In genomic region chr3:151112731-151113130, GRCh38 we compare ENCODE assay signal across 17 cellular contexts.
DNase-seq lines count a peak whose midpoint lies in the region; ATAC-seq and TF ChIP-seq lines count a peak whose summit lies in the region.
"Had no signal": no experiment of that assay in that cellular context is flagged by ENCODE, and none has a peak within 500 bp of the region (broad histone marks: within the 10 kb centered on the region; RNA-seq: fewer than 3 reads in every experiment).

No MANE protein-coding gene starts in this region.

- H3K9me3 Mint-ChIP-seq in nephron progenitor cell = no peaks in the 10 kb centered on the region
- no peaks in the 10 kb centered on the region for H3K9me3 Mint-ChIP-seq in stimulated activated memory B cell treated with anti-CD40 and anti-IgM and Interleukin-4, amounts not matched to agents 10 μg/mL and 1 μg/mL and 100 μg/mL, for 72 hours
- H3K9me3 Mint-ChIP-seq: H9, IgD-negative memory B cell had no signal

- H3K27ac Mint-ChIP-seq in nephron progenitor cell = peak overlapping the region; percentile 35
- no peak overlapping the region for H3K27ac Mint-ChIP-seq in stimulated activated memory B cell treated with anti-CD40 and anti-IgM and Interleukin-4, amounts not matched to agents 10 μg/mL and 1 μg/mL and 100 μg/mL, for 72 hours
- H3K27ac Mint-ChIP-seq: CD4-positive, CD25-positive, alpha-beta regulatory T cell; H9; IgD-negative memory B cell had no signal

- H3K4me1 Mint-ChIP-seq in nephron progenitor cell = peaks cover 56% of the 10 kb centered on the region
- no peaks in the 10 kb centered on the region for H3K4me1 Mint-ChIP-seq in stimulated activated memory B cell treated with anti-CD40 and anti-IgM and Interleukin-4, amounts not matched to agents 10 μg/mL and 1 μg/mL and 100 μg/mL, for 72 hours
- H3K4me1 Mint-ChIP-seq: CD4-positive, CD25-positive, alpha-beta regulatory T cell; IgD-negative memory B cell had no signal

- no peaks in the 10 kb centered on the region for H3K27me3 Mint-ChIP-seq in nephron progenitor cell (ENCODE audit: low read depth, poor library complexity)
- no peaks in the 10 kb centered on the region for H3K27me3 Mint-ChIP-seq in stimulated activated memory B cell treated with anti-CD40 and anti-IgM and Interleukin-4, amounts not matched to agents 10 μg/mL and 1 μg/mL and 100 μg/mL, for 72 hours

- ATAC-seq in HG02623 (IDR thresholded peaks at IDR 0.05; ENCODE audit: unreplicated experiment) = no peak
- no peak for ATAC-seq in stimulated activated memory B cell treated with anti-CD40 and anti-IgM and Interleukin-4, amounts not matched to agents 10 μg/mL and 1 μg/mL and 100 μg/mL, for 72 hours

- DNase-seq in NCI-H748 (lab: John Stamatoyannopoulos, UW; ENCODE audit: unreplicated experiment) (peak; percentile 7), NCI-H748 treated with DMSO at 0.1 percent for 48 hours (lab: John Stamatoyannopoulos, UW) (no peak), NCI-H69 (lab: John Stamatoyannopoulos, UW) (peak; percentile 29), nephron progenitor cell (no peak)
- DNase-seq in stimulated activated naive CD4-positive, alpha-beta T cell treated with Interleukin-2 at 50 U/mL for 16 hours (lab: John Stamatoyannopoulos, UW) = no peak
- DNase-seq: 8988T; Calu3; CD4-positive, CD25-positive, alpha-beta regulatory T cell; DMS 273 treated with DMSO at 0.1 percent for 48 hours; DMS79 treated with DMSO at 0.1 percent for 48 hours; EL; GDM1; GOT3; H9 had no signal

- no peak overlapping the region for H3K4me3 Mint-ChIP-seq in nephron progenitor cell
- H3K4me3 Mint-ChIP-seq in stimulated activated memory B cell treated with anti-CD40 and anti-IgM and Interleukin-4, amounts not matched to agents 10 μg/mL and 1 μg/mL and 100 μg/mL, for 72 hours = no peak overlapping the region
- H3K4me3 Mint-ChIP-seq: CD4-positive, CD25-positive, alpha-beta regulatory T cell; H9; IgD-negative memory B cell had no signal

- H3K36me3 Mint-ChIP-seq in nephron progenitor cell (ENCODE audit: low read depth) = peaks cover 11% of the 10 kb centered on the region
- H3K36me3 Mint-ChIP-seq in stimulated activated memory B cell treated with anti-CD40 and anti-IgM and Interleukin-4, amounts not matched to agents 10 μg/mL and 1 μg/mL and 100 μg/mL, for 72 hours = no peaks in the 10 kb centered on the region
- H3K36me3 Mint-ChIP-seq: CD4-positive, CD25-positive, alpha-beta regulatory T cell had no signal

- no peak for TF ChIP-seq CTCF in nephron progenitor cell (IDR thresholded peaks at IDR 0.05)

Comparison
In these comparisons a context has a peak if more than half of its experiments do, and no peak if none do; other contexts are left out.
1. DNase-seq: peak in NCI-H748 (single experiment) and NCI-H69 (single experiment); none in NCI-H748 treated with DMSO at 0.1 percent for 48 hours (single experiment), nephron progenitor cell (single experiment) and stimulated activated naive CD4-positive, alpha-beta T cell treated with Interleukin-2 at 50 U/mL for 16 hours (single experiment).